Comparison of ENCODE assay signal across 14 cellular contexts in the genomic region with DNA sequence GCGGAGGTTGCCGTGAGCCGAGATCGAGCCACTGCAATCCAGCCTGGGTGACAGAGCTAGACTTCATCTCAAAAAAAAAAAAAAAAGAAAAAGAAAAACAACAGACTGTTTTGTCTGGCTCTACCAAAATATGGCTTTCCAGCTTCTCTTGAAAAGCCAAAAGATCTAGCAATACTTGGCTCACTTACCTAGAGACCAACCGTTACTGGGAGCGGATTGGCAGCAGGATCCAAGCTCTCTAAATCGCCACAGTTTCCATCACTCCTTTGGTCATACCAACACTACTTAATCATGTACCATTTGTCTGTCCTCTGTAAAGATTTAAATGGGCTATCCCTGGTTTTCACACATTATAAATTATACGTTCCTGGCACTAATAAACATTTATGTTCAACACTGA.
DNase-seq lines count a peak whose midpoint lies in the region; ATAC-seq and TF ChIP-seq lines count a peak whose summit lies in the region.
"Had no signal": no experiment of that assay in that cellular context is flagged by ENCODE, and none has a peak within 500 bp of the region (broad histone marks: within the 10 kb centered on the region; RNA-seq: fewer than 3 reads in every experiment).

No MANE protein-coding gene starts in this region.

- intact Hi-C loops in aorta (cut with DNase I) (no loop called here), gastrocnemius medialis (cut with DNase I; ENCODE audit: low total_unique reads) (no loop called here)

- H3K36me3 Mint-ChIP-seq in nephron progenitor cell (ENCODE audit: low read depth) = peaks cover 39% of the 10 kb centered on the region

- no peaks in the 10 kb centered on the region for H3K9me3 Mint-ChIP-seq in nephron progenitor cell
- H3K9me3 Mint-ChIP-seq: CD4-positive, alpha-beta T cell; GM23338 had no signal

- ATAC-seq in aorta (ENCODE audit: low FRiP score) (peak; percentile 73), gastrocnemius medialis (no peak), upper lobe of left lung (ENCODE audit: low FRiP score in 2 of 2) (no peak)
- ATAC-seq: GM23338 had no signal

- peak overlapping the region; percentile 47 for H3K27ac Mint-ChIP-seq in nephron progenitor cell
- H3K27ac Mint-ChIP-seq: CD4-positive, alpha-beta T cell; GM23338 had no signal

- no peak overlapping the region for H3K4me3 ChIP-seq in aorta (ENCODE audit: low read length in 2 of 2)
- no peak overlapping the region for H3K4me3 ChIP-seq in gastrocnemius medialis
- no peak overlapping the region for H3K4me3 ChIP-seq in upper lobe of left lung
- H3K4me3 ChIP-seq: GM23338 had no signal

- TF ChIP-seq EP300 in upper lobe of left lung (IDR thresholded peaks at IDR 0.05) = no peak

- DNase-seq in NCI-H446 treated with DMSO at 0.1 percent for 48 hours (lab: John Stamatoyannopoulos, UW) = peak; percentile 10
- DNase-seq in nephron progenitor cell = no peak
- DNase-seq in aorta = no peak
- DNase-seq in gastrocnemius medialis = no peak
- DNase-seq in upper lobe of left lung = no peak
- DNase-seq: BE2C; C1 segment of cervical spinal cord; Caco-2; CD4-positive, alpha-beta T cell; HCEC 1CT; IMR-90 had no signal

- H3K36me3 ChIP-seq in aorta (ENCODE audit: control insufficient read depth in 1 of 2, insufficient read depth in 2 of 2, low read length in 1 of 2) = no peaks in the 10 kb centered on the region
- no peaks in the 10 kb centered on the region for H3K36me3 ChIP-seq in gastrocnemius medialis
- peaks cover 0 to 7% (median 0%) of the 10 kb centered on the region in 4 donors for H3K36me3 ChIP-seq in upper lobe of left lung

- in situ Hi-C loops in gastrocnemius medialis (cut with MboI; ENCODE audit: low sequenced_read_pairs in 4 of 4) = no loop called here

- peaks cover 13% of the 10 kb centered on the region for H3K4me1 Mint-ChIP-seq in nephron progenitor cell

- no peaks in the 10 kb centered on the region for H3K9me3 ChIP-seq in aorta (ENCODE audit: control insufficient read depth, low read length)
- H3K9me3 ChIP-seq in gastrocnemius medialis = no peaks in the 10 kb centered on the region
- no peaks in the 10 kb centered on the region for H3K9me3 ChIP-seq in upper lobe of left lung
- H3K9me3 ChIP-seq: BE2C, Caco-2 had no signal

- TF ChIP-seq POLR2A in gastrocnemius medialis (IDR thresholded peaks at IDR 0.05) (no peak), upper lobe of left lung (IDR thresholded peaks at IDR 0.05) (no peak)

- H3K27me3 ChIP-seq in aorta (ENCODE audit: control insufficient read depth in 1 of 2, insufficient read depth in 2 of 2, low read length in 1 of 2) (no peaks in the 10 kb centered on the region), gastrocnemius medialis (no peaks in the 10 kb centered on the region), upper lobe of left lung (no peaks in the 10 kb centered on the region)
- H3K27me3 ChIP-seq: BE2C had no signal

- H3K4me1 ChIP-seq in aorta (ENCODE audit: control insufficient read depth in 1 of 2, insufficient read depth in 2 of 2, low read length in 2 of 2) (peaks cover 0 to 4% of the 10 kb centered on the region in 2 donors), gastrocnemius medialis (peaks cover 9 to 20% of the 10 kb centered on the region in 2 donors), upper lobe of left lung (peaks cover 0 to 5% (median 0%) of the 10 kb centered on the region in 4 donors)
- H3K4me1 ChIP-seq: BE2C, Caco-2 had no signal

- WGBS in aorta, 2 donors = 8 to 10% methylated on average over 8 of the region's 8 CpGs
- 93 to 94% methylated on average over 8 of the region's 8 CpGs for WGBS in upper lobe of left lung, 2 donors

- H3K27me3 Mint-ChIP-seq in nephron progenitor cell (ENCODE audit: low read depth, poor library complexity) = no peaks in the 10 kb centered on the region
- H3K27me3 Mint-ChIP-seq: CD4-positive, alpha-beta T cell had no signal

- no peak overlapping the region for H3K4me3 Mint-ChIP-seq in nephron progenitor cell
- H3K4me3 Mint-ChIP-seq: CD4-positive, alpha-beta T cell; GM23338 had no signal

- TF ChIP-seq CTCF in C4-2B (conservative IDR thresholded peaks at IDR 0.05) (no peak), nephron progenitor cell (IDR thresholded peaks at IDR 0.05) (no peak), gastrocnemius medialis (IDR thresholded peaks at IDR 0.05 in 4 of 5, conservative IDR thresholded peaks at IDR 0.05 in 1 of 5) (no peak), upper lobe of left lung (IDR thresholded peaks at IDR 0.05) (no peak)

- peak overlapping the region; percentile 41 for H3K27ac ChIP-seq in C4-2B
- H3K27ac ChIP-seq in aorta (ENCODE audit: low read depth in 1 of 2, low read length in 2 of 2) = no peak overlapping the region
- no peak overlapping the region for H3K27ac ChIP-seq in gastrocnemius medialis
- no peak overlapping the region for H3K27ac ChIP-seq in upper lobe of left lung
- H3K27ac ChIP-seq: HL-60 had no signal
